ENCODE assay signal across 8 cellular contexts in the genomic region with DNA sequence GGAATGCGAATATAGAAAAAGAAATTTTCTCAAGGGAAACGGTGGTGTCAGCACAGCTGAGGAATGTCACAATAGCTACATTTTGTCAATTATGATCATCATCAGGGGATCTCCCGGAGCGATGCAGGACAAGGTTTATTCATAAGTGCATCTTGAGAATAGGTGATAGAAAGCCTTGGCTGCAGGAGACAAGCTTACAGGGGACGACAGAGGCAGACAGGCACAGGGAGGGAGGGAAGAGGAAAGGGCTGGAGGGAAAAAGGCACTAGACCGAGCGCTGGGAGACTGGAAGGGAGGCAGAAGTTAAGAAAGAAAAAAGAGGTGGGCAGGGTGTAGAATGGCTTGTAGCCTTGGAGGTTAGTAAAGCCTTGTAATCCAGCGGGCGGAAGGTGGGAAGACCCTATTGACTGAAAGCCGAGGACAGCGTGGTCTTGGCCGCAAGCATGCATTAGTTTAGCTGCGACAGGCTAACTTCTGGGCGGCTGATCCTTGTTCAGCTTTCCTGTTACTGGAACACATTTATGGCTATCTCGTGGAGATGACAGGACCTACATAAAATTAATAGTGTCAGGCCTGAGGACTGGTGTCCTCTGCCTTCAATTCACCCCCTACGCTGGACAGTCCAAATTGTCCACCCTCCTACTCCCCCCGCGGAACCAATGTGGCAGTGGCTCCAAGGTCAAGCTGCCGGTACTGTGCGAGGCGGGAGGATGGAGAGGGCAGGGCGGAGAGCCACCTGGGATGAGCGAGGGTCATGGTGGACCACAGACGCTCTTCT. TPM values are rescaled to one million over a fixed set of nuclear protein-coding genes. Genes with fewer than 3 reads are reported as not detected.
DNase-seq lines count a peak whose midpoint lies in the region; ATAC-seq, FAIRE-seq and TF ChIP-seq lines count a peak whose summit lies in the region.

No MANE protein-coding gene starts in this region.

- 54% methylated on average over 23 of the region's 24 CpGs for WGBS in A549 (ENCODE audit: missing lambda C conversion rate)
- 6% methylated on average over 24 of the region's 24 CpGs for WGBS in HUES64

- DNase-seq in A549 (ENCODE audit: low read depth in 1 of 2, low spot score in 1 of 2) (no peak), breast epithelium (ENCODE audit: low spot score in 2 of 2) (no peak), left kidney (ENCODE audit: low read depth, low spot score) (peak; percentile 64), middle frontal gyrus (ENCODE audit: extremely low spot score, low spot score) (no peak), DMS79 treated with DMSO at 0.1 percent for 48 hours (lab: John Stamatoyannopoulos, UW) (no peak)
- DNase-seq in stimulated activated naive CD8-positive, alpha-beta T cell treated with anti-CD3 and anti-CD28 coated beads, Interleukin-15, Interleukin-2, amounts not matched to agents 100 U/mL and 50 U/mL, for 24 hours: peak; percentile 5

- intact Hi-C loops in breast epithelium (cut with DNase I; ENCODE audit: low total_unique reads): no loop called here

- H3K36me3 ChIP-seq in HUES64 (ENCODE audit: insufficient read depth, low read length) (no peaks in the 10 kb centered on the region), breast epithelium (no peaks in the 10 kb centered on the region)

- no peaks in the 10 kb centered on the region; the same call in 1 of the 2 replicates for H3K27me3 ChIP-seq in HUES64 (ENCODE audit: insufficient read depth, low read length)
- peaks cover 0 to 4% of the 10 kb centered on the region in 2 donors for H3K27me3 ChIP-seq in breast epithelium

- CTCF ChIA-PET in A549 (lab: Yijun Ruan, JAX): interaction anchor here (0.6 to 1.5 kb wide), 3 partner anchors 9 to 1511 kb away, joined by 3 to 8 read pairs (median 3); no protein-coding TSS in a partner anchor

- no peak for TF ChIP-seq EP300 in A549 (IDR thresholded peaks at IDR 0.05)

- FAIRE-seq in A549 (lab: Jason Lieb, UNC): no peak

- H3K9me3 ChIP-seq in A549: no peaks in the 10 kb centered on the region
- no peaks in the 10 kb centered on the region for H3K9me3 ChIP-seq in HUES64 (ENCODE audit: insufficient read depth, low read depth, low read length)
- no peaks in the 10 kb centered on the region for H3K9me3 ChIP-seq in breast epithelium

- TF ChIP-seq POLR2A in A549 (IDR thresholded peaks at IDR 0.05; ENCODE audit: low read length) (no peak; the same call in 1 of the 2 replicates), breast epithelium (IDR thresholded peaks at IDR 0.05) (no peak)

- H3K4me3 ChIP-seq in A549 (peak overlapping the region; percentile 93), HUES64 (ENCODE audit: low read length) (peak overlapping the region; percentile 81), breast epithelium (peak overlapping the region; percentile 83 to 95 (median 90))

- peak overlapping the region; percentile 59 for H3K9ac ChIP-seq in HUES64 (ENCODE audit: low read depth, low read length)

- peak overlapping the region; percentile 89 for H3K4me2 ChIP-seq in A549

- TF ChIP-seq CTCF in A549 (IDR thresholded peaks at IDR 0.05) (no peak), breast epithelium (IDR thresholded peaks at IDR 0.05) (no peak)

- no peak for TF ChIP-seq RAD21 in A549 (conservative IDR thresholded peaks at IDR 0.05 in 1 of 2, IDR thresholded peaks at IDR 0.05 in 1 of 2)

- peak overlapping the region; percentile 97 to 98 for H3K27ac ChIP-seq in A549
- peak overlapping the region; percentile 77; the same call in 1 of the 2 replicates for H3K27ac ChIP-seq in HUES64 (ENCODE audit: low read depth, low read length)
- H3K27ac ChIP-seq in breast epithelium: peak overlapping the region; percentile 79 to 92

- H3K4me1 ChIP-seq in A549: peaks cover 26% of the 10 kb centered on the region
- H3K4me1 ChIP-seq in HUES64 (ENCODE audit: insufficient read depth, low read length): peaks cover 26% of the 10 kb centered on the region
- H3K4me1 ChIP-seq in breast epithelium: peaks cover 0 to 3% of the 10 kb centered on the region in 2 donors

- ATAC-seq in A549 (peak; percentile 11 to 19; a peak in 3 of 6 replicates), HG02840 (IDR thresholded peaks at IDR 0.05; ENCODE audit: low FRiP score, unreplicated experiment) (no peak)
- ATAC-seq in stimulated activated naive CD8-positive, alpha-beta T cell treated with anti-CD3 and anti-CD28 coated beads, Interleukin-15, Interleukin-2, amounts not matched to agents 100 U/mL and 50 U/mL, for 24 hours: no peak

- POLR2A ChIA-PET in A549 (lab: Yijun Ruan, JAX): interaction anchor here (0.5 kb wide), 1 partner anchor 677 kb away, joined by 4 read pairs; no protein-coding TSS in a partner anchor

TF ChIP-seq in A549, 52 proteins besides CTCF, POLR2A, EP300 and RAD21:
- TF ChIP-seq, protein P1, sequence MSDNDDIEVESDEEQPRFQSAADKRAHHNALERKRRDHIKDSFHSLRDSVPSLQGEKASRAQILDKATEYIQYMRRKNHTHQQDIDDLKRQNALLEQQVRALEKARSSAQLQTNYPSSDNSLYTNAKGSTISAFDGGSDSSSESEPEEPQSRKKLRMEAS (IDR thresholded peaks at IDR 0.05): no peak
- TF ChIP-seq HDAC2 (IDR thresholded peaks at IDR 0.05): no peak
- TF ChIP-seq KDM5A (IDR thresholded peaks at IDR 0.05): no peak
- TF ChIP-seq HOXB13 (CRISPR knock-in tag; IDR thresholded peaks at IDR 0.05; ENCODE audit: low read depth): no peak
- no peak for TF ChIP-seq HOXA7 (CRISPR knock-in tag; IDR thresholded peaks at IDR 0.05)
- TF ChIP-seq HOXB5 (CRISPR knock-in tag; IDR thresholded peaks at IDR 0.05): no peak
- no peak for TF ChIP-seq FOSL2 (IDR thresholded peaks at IDR 0.05)
- TF ChIP-seq FOSL2 (CRISPR knock-in tag; IDR thresholded peaks at IDR 0.05): no peak
- no peak for TF ChIP-seq HEYL (CRISPR knock-in tag; IDR thresholded peaks at IDR 0.05)
- TF ChIP-seq, protein P2, sequence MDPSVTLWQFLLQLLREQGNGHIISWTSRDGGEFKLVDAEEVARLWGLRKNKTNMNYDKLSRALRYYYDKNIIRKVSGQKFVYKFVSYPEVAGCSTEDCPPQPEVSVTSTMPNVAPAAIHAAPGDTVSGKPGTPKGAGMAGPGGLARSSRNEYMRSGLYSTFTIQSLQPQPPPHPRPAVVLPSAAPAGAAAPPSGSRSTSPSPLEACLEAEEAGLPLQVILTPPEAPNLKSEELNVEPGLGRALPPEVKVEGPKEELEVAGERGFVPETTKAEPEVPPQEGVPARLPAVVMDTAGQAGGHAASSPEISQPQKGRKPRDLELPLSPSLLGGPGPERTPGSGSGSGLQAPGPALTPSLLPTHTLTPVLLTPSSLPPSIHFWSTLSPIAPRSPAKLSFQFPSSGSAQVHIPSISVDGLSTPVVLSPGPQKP (IDR thresholded peaks at IDR 0.05; ENCODE audit: low read depth, low read length): no peak
- no peak for TF ChIP-seq FOSB (CRISPR knock-in tag; IDR thresholded peaks at IDR 0.05)
- no peak for TF ChIP-seq RCOR1 (IDR thresholded peaks at IDR 0.05; ENCODE audit: low read depth, low read length)

RNA-seq across cellular contexts. Expression of a gene that starts 1.5 kb away (rescaled TPM):
- polyA plus RNA-seq in A549 (2011; rRNA removed) (36.6 and 38.4 TPM in 2 replicates), A549 (2017; fragmentation: RNase III; extraction: RNeasy Plus Mini Kit Qiagen cat#74134 plus additional on column Dnase treatment) (28.3 to 33.2 TPM (median 29.8 TPM) in 3 replicates)
- 5.4 and 7.8 TPM in 2 replicates for polyA plus RNA-seq in A549 (2012; cell fraction: cytosol; rRNA removed)
- polyA plus RNA-seq in A549 (2012; cell fraction: nucleus; rRNA removed): 4.1 and 5.1 TPM in 2 replicates
- polyA minus RNA-seq in A549 (2011; rRNA and poly(A)+ RNA removed): 33.9 and 34.1 TPM in 2 replicates
- polyA plus RNA-seq in HUES64 (2013, experiment 1 of 2): 35.6 TPM
- 30.2 TPM for polyA plus RNA-seq in HUES64 (2013, experiment 2 of 2)
- total RNA-seq in breast epithelium: 10 to 100 TPM; 17.1 to 33.0 (median 19.7) TPM

Comparison
In these comparisons a context has a peak if more than half of its experiments do, and no peak if none do; other contexts are left out.
1. ATAC-seq: peak in A549 (2 of 2); none in stimulated activated naive CD8-positive, alpha-beta T cell treated with anti-CD3 and anti-CD28 coated beads, Interleukin-15, Interleukin-2, amounts not matched to agents 100 U/mL and 50 U/mL, for 24 hours (single experiment) and HG02840 (single experiment).
2. DNase-seq: peak in left kidney (single experiment) and stimulated activated naive CD8-positive, alpha-beta T cell treated with anti-CD3 and anti-CD28 coated beads, Interleukin-15, Interleukin-2, amounts not matched to agents 100 U/mL and 50 U/mL, for 24 hours (single experiment); none in A549 (0 of 2), breast epithelium (0 of 2), middle frontal gyrus (single experiment) and DMS79 treated with DMSO at 0.1 percent for 48 hours (single experiment).
3. Peak in every context shown above with its lines, with median percentiles within 50 percentile points of each other: H3K27ac ChIP-seq and H3K4me3 ChIP-seq.